ENCODE assay signal across 11 cellular contexts in the genomic region with DNA sequence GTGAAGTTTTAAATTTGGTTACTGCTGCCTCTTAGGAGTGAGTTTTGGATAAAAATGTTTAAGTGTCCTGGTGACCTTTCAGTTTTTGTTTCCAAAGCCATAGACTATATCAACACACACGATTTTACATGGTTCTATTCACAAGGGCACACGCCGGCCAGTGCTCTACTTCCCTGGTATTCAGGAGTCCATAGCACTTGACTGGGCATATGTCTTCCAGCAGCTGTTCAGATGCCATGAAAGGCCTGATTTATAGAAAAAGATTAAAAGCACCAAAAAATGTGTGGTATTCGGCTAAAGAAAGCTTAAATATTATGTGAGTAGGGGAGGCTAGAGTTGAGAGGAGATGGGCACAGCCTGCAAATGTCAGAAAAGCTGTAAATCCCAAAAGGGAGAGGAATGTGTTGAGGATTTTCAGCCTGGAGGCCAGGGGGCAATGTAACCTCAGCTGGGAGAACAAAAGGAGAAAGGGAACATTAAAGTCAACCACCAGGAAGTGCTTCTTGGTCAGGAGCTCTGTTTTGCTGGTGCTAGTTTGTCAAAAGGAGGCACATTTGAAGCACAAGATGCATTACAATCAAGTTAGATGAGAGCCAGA.
DNase-seq lines count a peak whose midpoint lies in the region; ATAC-seq and TF ChIP-seq lines count a peak whose summit lies in the region.
"Had no signal": no experiment of that assay in that cellular context is flagged by ENCODE, and none has a peak within 500 bp of the region (broad histone marks: within the 10 kb centered on the region; RNA-seq: fewer than 3 reads in every experiment).

No MANE protein-coding gene starts in this region.

- H3K9me3 ChIP-seq in endodermal cell (ENCODE audit: control insufficient read depth, low read length) = peaks cover 39% of the 10 kb centered on the region
- H3K9me3 ChIP-seq: mucosa of descending colon had no signal

- peaks cover 14% of the 10 kb centered on the region for H3K4me1 ChIP-seq in endodermal cell (ENCODE audit: control insufficient read depth, insufficient read depth, low read length)

- DNase-seq in Calu3 (peak; percentile 17), NCI-H69 (lab: John Stamatoyannopoulos, UW) (peak; percentile 23), endodermal cell (peak; percentile 64), nephron progenitor cell (no peak), NCI-H2196 treated with DMSO at 0.1 percent for 48 hours (lab: John Stamatoyannopoulos, UW; ENCODE audit: unreplicated experiment) (no peak), NCI-H526 (lab: John Stamatoyannopoulos, UW) (no peak)
- no peak for DNase-seq in activated T-cell treated with anti-CD3 and anti-CD28 coated beads, Interleukin-2, amount 50 U/mL, for 48 hours
- DNase-seq: central memory CD4-positive, alpha-beta T cell; mucosa of descending colon; NCI-H1417 treated with DMSO at 0.1 percent for 48 hours had no signal

- no peak for TF ChIP-seq CTCF in Calu3 (IDR thresholded peaks at IDR 0.05; ENCODE audit: unreplicated experiment)
- TF ChIP-seq CTCF in endodermal cell (conservative IDR thresholded peaks at IDR 0.05) = peak; percentile 62
- no peak for TF ChIP-seq CTCF in nephron progenitor cell (IDR thresholded peaks at IDR 0.05)

- H3K27ac Mint-ChIP-seq in Calu3 (ENCODE audit: unreplicated experiment) (peak overlapping the region; percentile 44), endodermal cell (no peak overlapping the region), nephron progenitor cell (peak overlapping the region; percentile 96)

- peaks cover 10% of the 10 kb centered on the region for H3K4me1 Mint-ChIP-seq in Calu3 (ENCODE audit: low read depth, unreplicated experiment)
- peaks cover 33% of the 10 kb centered on the region for H3K4me1 Mint-ChIP-seq in endodermal cell
- H3K4me1 Mint-ChIP-seq in nephron progenitor cell = peaks cover 57% of the 10 kb centered on the region

- no peak for ATAC-seq in GM21717 (IDR thresholded peaks at IDR 0.05; ENCODE audit: unreplicated experiment)
- ATAC-seq: mucosa of descending colon had no signal

- H3K9ac ChIP-seq in endodermal cell (ENCODE audit: extremely low read depth, low read length, poor library complexity, severe bottlenecking) = no peak overlapping the region

- H3K27me3 Mint-ChIP-seq in Calu3 (ENCODE audit: unreplicated experiment) = no peaks in the 10 kb centered on the region
- H3K27me3 Mint-ChIP-seq in endodermal cell (ENCODE audit: insufficient read depth) = peaks cover 2% of the 10 kb centered on the region
- H3K27me3 Mint-ChIP-seq in nephron progenitor cell (ENCODE audit: low read depth, poor library complexity) = peaks cover 2% of the 10 kb centered on the region

- no peak overlapping the region for H3K27ac ChIP-seq in endodermal cell (ENCODE audit: low read depth, low read length)

- peaks cover 10% of the 10 kb centered on the region for H3K9me3 Mint-ChIP-seq in Calu3 (ENCODE audit: low read depth, unreplicated experiment)
- H3K9me3 Mint-ChIP-seq in endodermal cell = peaks cover 42% of the 10 kb centered on the region
- peaks cover 55% of the 10 kb centered on the region for H3K9me3 Mint-ChIP-seq in nephron progenitor cell

- CTCF ChIA-PET in Calu3 (lab: Charles Lee) = interaction anchor here (1.7 kb wide), 1 partner anchor 9 kb away, joined by 7 read pairs; no protein-coding TSS in a partner anchor

- intact Hi-C loops in Calu3 (cut with micrococcal nuclease; ENCODE audit: unreplicated experiment) = no loop called here

- H3K36me3 ChIP-seq in endodermal cell (ENCODE audit: control insufficient read depth, insufficient read depth, low read length) = no peaks in the 10 kb centered on the region

- H3K27me3 ChIP-seq in endodermal cell (ENCODE audit: control insufficient read depth, insufficient read depth, low read length, poor library complexity, severe bottlenecking) = no peaks in the 10 kb centered on the region

- no peak overlapping the region for H3K4me3 Mint-ChIP-seq in Calu3 (ENCODE audit: low read depth, unreplicated experiment)
- H3K4me3 Mint-ChIP-seq in endodermal cell = no peak overlapping the region
- H3K4me3 Mint-ChIP-seq in nephron progenitor cell = peak overlapping the region; percentile 54

- no TSS peak for BruUV-seq in Calu3 (replicated peaks; lab: Mats Ljungman, UMichigan)

- WGBS in endodermal cell (ENCODE audit: insufficient coverage in 1 of 2, insufficient read length in 1 of 2), 2 experiments = 90 to 93% methylated on average over 4 of the region's 4 CpGs

- no peak overlapping the region for H3K4me3 ChIP-seq in endodermal cell (ENCODE audit: low read length)
- H3K4me3 ChIP-seq: mucosa of descending colon had no signal

- peaks cover 6% of the 10 kb centered on the region for H3K36me3 Mint-ChIP-seq in Calu3 (ENCODE audit: insufficient read depth, unreplicated experiment)
- H3K36me3 Mint-ChIP-seq in endodermal cell (ENCODE audit: low read depth) = peaks cover 19% of the 10 kb centered on the region
- H3K36me3 Mint-ChIP-seq in nephron progenitor cell (ENCODE audit: low read depth) = peaks cover 50% of the 10 kb centered on the region

Comparison
In these comparisons a context has a peak if more than half of its experiments do, and no peak if none do; other contexts are left out.
1. DNase-seq: peak in Calu3 (single experiment), NCI-H69 (single experiment) and endodermal cell (single experiment); none in nephron progenitor cell (single experiment), NCI-H2196 treated with DMSO at 0.1 percent for 48 hours (single experiment), activated T-cell treated with anti-CD3 and anti-CD28 coated beads, Interleukin-2, amount 50 U/mL, for 48 hours (0 of 2) and NCI-H526 (0 of 2).